18 cellular contexts compared by ENCODE assay signal in genomic region chr4:6448476-6449170, GRCh38. TPM values are rescaled to one million over a fixed set of nuclear protein-coding genes. Genes with fewer than 3 reads are reported as not detected.
A peak's percentile ranks its signal among the peaks of the same experiment; 100 is the strongest.
DNase-seq lines count a peak whose midpoint lies in the region; ATAC-seq and TF ChIP-seq lines count a peak whose summit lies in the region.
"Had no signal": no experiment of that assay in that cellular context is flagged by ENCODE, and none has a peak within 500 bp of the region (broad histone marks: within the 10 kb centered on the region; RNA-seq: fewer than 3 reads in every experiment).

No MANE protein-coding gene starts in this region.

- H3F3A ChIP-seq in GM23338 (replicated peaks; ENCODE audit: low read depth): no peaks in the 10 kb centered on the region

- H2AFZ ChIP-seq in GM23338: no peak overlapping the region

- no peak for ATAC-seq in activated naive CD8-positive, alpha-beta T cell treated with anti-CD3 and anti-CD28 coated beads, Interleukin-2, amount 10 ng/mL, durations not matched to agents 7 days and 5 days (ENCODE audit: low read depth)
- ATAC-seq in GM21390 (IDR thresholded peaks at IDR 0.05; ENCODE audit: unreplicated experiment): no peak
- no peak for ATAC-seq in GM23338

- no peak overlapping the region for H3K4me2 ChIP-seq in GM23338

- no peaks in the 10 kb centered on the region for H3K27me3 ChIP-seq in dorsolateral prefrontal cortex
- H3K27me3 ChIP-seq in GM23338 (ENCODE audit: insufficient read depth): no peaks in the 10 kb centered on the region
- H3K27me3 ChIP-seq: Peyer's patch had no signal

- no peaks in the 10 kb centered on the region for H3K36me3 ChIP-seq in GM23338 (ENCODE audit: insufficient read depth)
- H3K36me3 ChIP-seq: Peyer's patch had no signal

- H3K27ac ChIP-seq in dorsolateral prefrontal cortex: peak overlapping the region in 52 of 59 donors; percentile 7 to 86 (median 67)
- no peak overlapping the region for H3K27ac ChIP-seq in GM23338 (ENCODE audit: low read depth)
- H3K27ac ChIP-seq: C4-2B, Peyer's patch had no signal

- H3K36me3 Mint-ChIP-seq in activated naive CD8-positive, alpha-beta T cell treated with anti-CD3 and anti-CD28 coated beads, Interleukin-2, amount 10 ng/mL, durations not matched to agents 7 days and 5 days: no peaks in the 10 kb centered on the region
- H3K36me3 Mint-ChIP-seq in activated naive CD8-positive, alpha-beta T cell treated with anti-CD3 and anti-CD28 coated beads for 36 hours: no peaks in the 10 kb centered on the region
- H3K36me3 Mint-ChIP-seq in GM23338 (ENCODE audit: low read depth): no peaks in the 10 kb centered on the region

- no peaks in the 10 kb centered on the region for H4K20me1 ChIP-seq in GM23338 (replicated peaks; ENCODE audit: insufficient read depth)

- intact Hi-C loops in dorsolateral prefrontal cortex (cut with DNase I) (no loop called here), posterior vena cava (cut with DNase I) (no loop called here)

- H3K9me3 Mint-ChIP-seq in activated naive CD8-positive, alpha-beta T cell treated with anti-CD3 and anti-CD28 coated beads, Interleukin-2, amount 10 ng/mL, durations not matched to agents 7 days and 5 days: no peaks in the 10 kb centered on the region
- no peaks in the 10 kb centered on the region for H3K9me3 Mint-ChIP-seq in activated naive CD8-positive, alpha-beta T cell treated with anti-CD3 and anti-CD28 coated beads for 36 hours
- H3K9me3 Mint-ChIP-seq in GM23338: no peaks in the 10 kb centered on the region; the same call in 2 of the 3 replicates

- H3K27me3 Mint-ChIP-seq in activated naive CD8-positive, alpha-beta T cell treated with anti-CD3 and anti-CD28 coated beads, Interleukin-2, amount 10 ng/mL, durations not matched to agents 7 days and 5 days: peaks cover 5% of the 10 kb centered on the region
- peaks cover 7% of the 10 kb centered on the region for H3K27me3 Mint-ChIP-seq in activated naive CD8-positive, alpha-beta T cell treated with anti-CD3 and anti-CD28 coated beads for 36 hours
- peaks cover 14% of the 10 kb centered on the region for H3K27me3 Mint-ChIP-seq in GM23338 (ENCODE audit: insufficient read depth, low read depth, poor library complexity)

- H3K4me3 ChIP-seq in dorsolateral prefrontal cortex (peak overlapping the region in 1 of 59 donors; percentile 0), GM23338 (no peak overlapping the region)
- H3K4me3 ChIP-seq: Peyer's patch had no signal

- TF ChIP-seq CTCF in dorsolateral prefrontal cortex (IDR thresholded peaks at IDR 0.05 in 54 of 56, conservative IDR thresholded peaks at IDR 0.05 in 2 of 56; ENCODE audit: low read depth in 1 of 56, partially characterized antibody in 56 of 56) (no peak), GM23338 (conservative IDR thresholded peaks at IDR 0.05; ENCODE audit: low read depth in 2 of 2) (no peak)

- no peaks in the 10 kb centered on the region for H3K79me2 ChIP-seq in GM23338 (replicated peaks; ENCODE audit: insufficient read depth)

- H3K4me1 Mint-ChIP-seq in activated naive CD8-positive, alpha-beta T cell treated with anti-CD3 and anti-CD28 coated beads, Interleukin-2, amount 10 ng/mL, durations not matched to agents 7 days and 5 days: peaks cover 3% of the 10 kb centered on the region
- H3K4me1 Mint-ChIP-seq in activated naive CD8-positive, alpha-beta T cell treated with anti-CD3 and anti-CD28 coated beads for 36 hours: no peaks in the 10 kb centered on the region
- peaks cover 14% of the 10 kb centered on the region for H3K4me1 Mint-ChIP-seq in GM23338

- H3K4me3 Mint-ChIP-seq in activated naive CD8-positive, alpha-beta T cell treated with anti-CD3 and anti-CD28 coated beads, Interleukin-2, amount 10 ng/mL, durations not matched to agents 7 days and 5 days: no peak overlapping the region
- H3K4me3 Mint-ChIP-seq in activated naive CD8-positive, alpha-beta T cell treated with anti-CD3 and anti-CD28 coated beads for 36 hours: no peak overlapping the region
- no peak overlapping the region for H3K4me3 Mint-ChIP-seq in GM23338

- no peaks in the 10 kb centered on the region; the same call in 1 of the 2 replicates for H3K4me1 ChIP-seq in GM23338 (ENCODE audit: insufficient read depth)
- H3K4me1 ChIP-seq: Peyer's patch had no signal

- H3K27ac Mint-ChIP-seq in activated naive CD8-positive, alpha-beta T cell treated with anti-CD3 and anti-CD28 coated beads, Interleukin-2, amount 10 ng/mL, durations not matched to agents 7 days and 5 days: no peak overlapping the region
- no peak overlapping the region for H3K27ac Mint-ChIP-seq in activated naive CD8-positive, alpha-beta T cell treated with anti-CD3 and anti-CD28 coated beads for 36 hours
- H3K27ac Mint-ChIP-seq in GM23338: no peak overlapping the region

- H3K9me2 ChIP-seq in GM23338 (ENCODE audit: insufficient read depth): no peaks in the 10 kb centered on the region

- POLR2A ChIA-PET in activated naive CD8-positive, alpha-beta T cell treated with anti-CD3 and anti-CD28 coated beads, Interleukin-2, amount 10 ng/mL, durations not matched to agents 7 days and 5 days (lab: Charles Lee): no interaction called here

- DNase-seq in activated naive CD8-positive, alpha-beta T cell treated with anti-CD3 and anti-CD28 coated beads, Interleukin-2, amount 10 ng/mL, durations not matched to agents 7 days and 5 days: peak; percentile 17
- DNase-seq in activated naive CD8-positive, alpha-beta T cell treated with anti-CD3 and anti-CD28 coated beads for 36 hours: no peak
- peak in 1 of 10 donors; percentile 41 for DNase-seq in dorsolateral prefrontal cortex
- peak; percentile 26 for DNase-seq in posterior vena cava (ENCODE audit: low spot score)
- no peak for DNase-seq in germinal center (ENCODE audit: low spot score)
- DNase-seq in GM23338 (ENCODE audit: low spot score): no peak
- DNase-seq: 8988T, DMS53, GDM1, Kasumi-1, NCI-H1417, NCI-H187 treated with DMSO at 0.1 percent for 48 hours, NCI-H510A, NCI-H774, Right ventricle myocardium superior had no signal

TF ChIP-seq in GM23338, 12 proteins besides CTCF, POLR2A, EP300 and RAD21:
- no peak for TF ChIP-seq CREB1 (CRISPR knock-in tag; IDR thresholded peaks at IDR 0.05; ENCODE audit: low read depth)
- TF ChIP-seq EZH2phosphoT487 (IDR thresholded peaks at IDR 0.05; ENCODE audit: unreplicated experiment): no peak
- no peak for TF ChIP-seq STAT1 (IDR thresholded peaks at IDR 0.05; ENCODE audit: unreplicated experiment)

RNA-seq across cellular contexts. Expression of gene PPP2R2C, which starts 23.8 kb away (rescaled TPM):
- total RNA-seq in activated naive CD8-positive, alpha-beta T cell treated with anti-CD3 and anti-CD28 coated beads, Interleukin-2, amount 10 ng/mL, durations not matched to agents 7 days and 5 days: not detected
- not detected for total RNA-seq in activated naive CD8-positive, alpha-beta T cell treated with anti-CD3 and anti-CD28 coated beads for 36 hours
- total RNA-seq in dorsolateral prefrontal cortex (100 to 1,000 TPM; 133 to 356 (median 270) TPM), posterior vena cava (10 to 100 TPM in 1 of 2 donors, 1 to 10 TPM in 1; 3.9 to 18.3 TPM)
- total RNA-seq in GM23338 (2014; rRNA removed; shearing (Covaris generic)): 7.6 and 9.2 TPM in 2 replicates
- 0.77 and 1.3 TPM in 2 replicates for polyA plus RNA-seq in GM23338 (2016; fragmentation: Nextera tagmentation; extraction: Ambion mirVana)

Comparison
In these comparisons a context has a peak if more than half of its experiments do, and no peak if none do; other contexts are left out.
1. DNase-seq: peak in activated naive CD8-positive, alpha-beta T cell treated with anti-CD3 and anti-CD28 coated beads, Interleukin-2, amount 10 ng/mL, durations not matched to agents 7 days and 5 days (single experiment) and posterior vena cava (single experiment); none in activated naive CD8-positive, alpha-beta T cell treated with anti-CD3 and anti-CD28 coated beads for 36 hours (single experiment), germinal center (single experiment) and GM23338 (single experiment).
2. RNA of gene PPP2R2C, which starts 23.8 kb away (total RNA-seq): 133 to 356 TPM in dorsolateral prefrontal cortex; 3.9 to 18.3 TPM in posterior vena cava, 7.6 to 9.2 TPM in GM23338, not detected in activated naive CD8-positive, alpha-beta T cell treated with anti-CD3 and anti-CD28 coated beads, Interleukin-2, amount 10 ng/mL, durations not matched to agents 7 days and 5 days and not detected in activated naive CD8-positive, alpha-beta T cell treated with anti-CD3 and anti-CD28 coated beads for 36 hours; every median in the first group is over 4 times any median in the second.